Comparison of ENCODE assay signal across 10 cellular contexts in genomic region chr5:270340-270739, GRCh38. TPM values are rescaled to one million over a fixed set of nuclear protein-coding genes. Genes with fewer than 3 reads are reported as not detected.
DNase-seq lines count a peak whose midpoint lies in the region; ATAC-seq, FAIRE-seq and TF ChIP-seq lines count a peak whose summit lies in the region.
"Had no signal": no experiment of that assay in that cellular context is flagged by ENCODE, and none has a peak within 500 bp of the region (broad histone marks: within the 10 kb centered on the region; RNA-seq: fewer than 3 reads in every experiment).

No MANE protein-coding gene starts in this region.

- peak overlapping the region; percentile 60 for H3K27ac Mint-ChIP-seq in activated T-cell treated with anti-CD3 and anti-CD28 coated beads, Interleukin-2, amount 50 U/mL, for 72 hours
- H3K27ac Mint-ChIP-seq in activated CD8-positive, alpha-beta T cell treated with anti-CD3 and anti-CD28 coated beads, Interleukin-2, amount 10 ng/mL, durations not matched to agents 7 days and 5 days: peak overlapping the region; percentile 68

- peak overlapping the region; percentile 91 for H3K4me3 Mint-ChIP-seq in activated T-cell treated with anti-CD3 and anti-CD28 coated beads, Interleukin-2, amount 50 U/mL, for 72 hours
- H3K4me3 Mint-ChIP-seq in activated CD8-positive, alpha-beta T cell treated with anti-CD3 and anti-CD28 coated beads, Interleukin-2, amount 10 ng/mL, durations not matched to agents 7 days and 5 days: peak overlapping the region; percentile 88

- no peak for TF ChIP-seq POLR2A in HepG2 (IDR thresholded peaks at IDR 0.05; ENCODE audit: insufficient read depth in 1 of 2, low read depth in 2 of 2, low read length in 2 of 2)
- TF ChIP-seq POLR2A in suprapubic skin (IDR thresholded peaks at IDR 0.05): no peak

- peaks cover 2% of the 10 kb centered on the region in 2 donors for H3K36me3 Mint-ChIP-seq in activated T-cell treated with anti-CD3 and anti-CD28 coated beads, Interleukin-2, amount 50 U/mL, for 72 hours (ENCODE audit: insufficient read depth in 2 of 2)
- peaks cover 36% of the 10 kb centered on the region for H3K36me3 Mint-ChIP-seq in activated CD8-positive, alpha-beta T cell treated with anti-CD3 and anti-CD28 coated beads, Interleukin-2, amount 10 ng/mL, durations not matched to agents 7 days and 5 days (ENCODE audit: low read depth)

- no peaks in the 10 kb centered on the region for H3K9me3 ChIP-seq in HepG2 (ENCODE audit: low read length)
- H3K9me3 ChIP-seq in suprapubic skin: no peaks in the 10 kb centered on the region

- peaks cover 25% of the 10 kb centered on the region for H3K79me2 ChIP-seq in HepG2 (ENCODE audit: insufficient read depth, low read length)

- no peak for TF ChIP-seq RAD21 in HepG2 (CRISPR knock-in tag; IDR thresholded peaks at IDR 0.05)

- H4K20me1 ChIP-seq in HepG2 (ENCODE audit: insufficient read depth, low read length): 0 out of 2 replicates have a peak, but pooled peaks cover 8% of the 10 kb centered on the region

- peaks cover 56% of the 10 kb centered on the region for H3K4me1 Mint-ChIP-seq in activated T-cell treated with anti-CD3 and anti-CD28 coated beads, Interleukin-2, amount 50 U/mL, for 72 hours (ENCODE audit: low read depth)
- peaks cover 39% of the 10 kb centered on the region for H3K4me1 Mint-ChIP-seq in activated CD8-positive, alpha-beta T cell treated with anti-CD3 and anti-CD28 coated beads, Interleukin-2, amount 10 ng/mL, durations not matched to agents 7 days and 5 days (ENCODE audit: low read depth)

- ATAC-seq in activated T-cell treated with anti-CD3 and anti-CD28 coated beads, Interleukin-2, amount 50 U/mL, for 72 hours (replicated peaks in 1 of 2): no peak
- ATAC-seq in activated CD8-positive, alpha-beta T cell treated with anti-CD3 and anti-CD28 coated beads, Interleukin-2, amount 10 ng/mL, durations not matched to agents 7 days and 5 days: no peak
- no peak for ATAC-seq in HepG2
- ATAC-seq in HG02763 (IDR thresholded peaks at IDR 0.05; ENCODE audit: unreplicated experiment): no peak

- CTCF ChIA-PET in activated CD8-positive, alpha-beta T cell treated with anti-CD3 and anti-CD28 coated beads, Interleukin-2, amount 10 ng/mL, durations not matched to agents 7 days and 5 days (lab: Charles Lee): interaction anchor here (0.9 kb wide), 1 partner anchor 52 kb away, joined by 3 read pairs; the partner anchor contains the start of genes CCDC127 and SDHA
- CTCF ChIA-PET in HepG2 (lab: Yijun Ruan, JAX; ENCODE audit: low intra/inter-chr PET ratio, low total read pairs): no interaction called here

- TF ChIP-seq CTCF in HepG2 (CRISPR knock-in tag; IDR thresholded peaks at IDR 0.05) (no peak), suprapubic skin (IDR thresholded peaks at IDR 0.05) (no peak)

- no peak for DNase-seq in activated T-cell treated with anti-CD3 and anti-CD28 coated beads, Interleukin-2, amount 50 U/mL, for 72 hours
- DNase-seq in activated T-cell treated with anti-CD3 and anti-CD28 coated beads, Interleukin-2, amount 50 U/mL, for 48 hours: no peak
- DNase-seq in activated CD8-positive, alpha-beta T cell treated with anti-CD3 and anti-CD28 coated beads, Interleukin-2, amount 10 ng/mL, durations not matched to agents 7 days and 5 days: no peak
- DNase-seq in HepG2 (ENCODE audit: low spot score) (no peak), suprapubic skin (ENCODE audit: low spot score in 2 of 2) (no peak), caudate nucleus (lab: John Stamatoyannopoulos, UW) (no peak), D341Med (ENCODE audit: low spot score) (no peak)
- DNase-seq: NCI-H2171 treated with DMSO at 0.1 percent for 48 hours had no signal

- H3K36me3 ChIP-seq in HepG2 (replicated peaks in 1 of 2; ENCODE audit: control insufficient read depth in 1 of 2, insufficient read depth in 2 of 2, low read length in 2 of 2) (peaks cover 4 to 10% of the 10 kb centered on the region in 2 experiments; a peak in 4 of 5 replicates), suprapubic skin (peaks cover 15% of the 10 kb centered on the region)

- H3K4me1 ChIP-seq in HepG2 (ENCODE audit: insufficient read depth, low read length) (peaks cover 23% of the 10 kb centered on the region), suprapubic skin (peaks cover 27% of the 10 kb centered on the region)

- 91% methylated on average over 17 of the region's 17 CpGs for WGBS in HepG2 (ENCODE audit: low lambda C conversion rate)
- 75% methylated on average over 17 of the region's 17 CpGs for WGBS in suprapubic skin

- POLR2A ChIA-PET in activated CD8-positive, alpha-beta T cell treated with anti-CD3 and anti-CD28 coated beads, Interleukin-2, amount 10 ng/mL, durations not matched to agents 7 days and 5 days (lab: Charles Lee): interaction anchor here (2.4 kb wide), 1 partner anchor 51 kb away, joined by 23 read pairs; the partner anchor contains the start of genes CCDC127 and SDHA
- POLR2A ChIA-PET in HepG2 (lab: Yijun Ruan, JAX): interaction anchor here (1.1 to 1.2 kb wide), 2 partner anchors 17 to 82 kb away, joined by 3 to 8 read pairs; no protein-coding TSS in a partner anchor

- peak overlapping the region; percentile 66 for H3K27ac ChIP-seq in HepG2 (ENCODE audit: extremely low read length, insufficient read depth, low read length)
- H3K27ac ChIP-seq in suprapubic skin: no peak overlapping the region
- H3K27ac ChIP-seq in caudate nucleus (ENCODE audit: low read depth, low read length): no peak overlapping the region

- no peak overlapping the region for H2AFZ ChIP-seq in HepG2 (ENCODE audit: low read length)

- no peaks in the 10 kb centered on the region for H3K9me3 Mint-ChIP-seq in activated T-cell treated with anti-CD3 and anti-CD28 coated beads, Interleukin-2, amount 50 U/mL, for 72 hours
- H3K9me3 Mint-ChIP-seq in activated CD8-positive, alpha-beta T cell treated with anti-CD3 and anti-CD28 coated beads, Interleukin-2, amount 10 ng/mL, durations not matched to agents 7 days and 5 days (ENCODE audit: insufficient read depth): no peaks in the 10 kb centered on the region

- H3K27me3 ChIP-seq in HepG2 (ENCODE audit: control insufficient read depth in 1 of 2, insufficient read depth in 2 of 2, low read length in 2 of 2) (no peaks in the 10 kb centered on the region), suprapubic skin (no peaks in the 10 kb centered on the region)

- in situ Hi-C loops in HepG2 (cut with HindIII; ENCODE audit: extremely low pct_ligation_motif_present, low pct_unique_long_range_greater_than_20kb): no loop called here

- H3K9ac ChIP-seq in HepG2 (ENCODE audit: insufficient read depth, low read depth, low read length): peak overlapping the region; percentile 51

- FAIRE-seq in HepG2 (lab: Jason Lieb, UNC): no peak
- FAIRE-seq: endometrium had no signal

- peak overlapping the region in 1 of 3 experiments; percentile 71; a peak in 1 of 6 replicates for H3K4me3 ChIP-seq in HepG2 (replicated peaks in 1 of 3; ENCODE audit: insufficient read depth in 1 of 3, low read depth in 2 of 3, low read length in 3 of 3)
- H3K4me3 ChIP-seq in suprapubic skin: peak overlapping the region; percentile 63

- H3K27me3 Mint-ChIP-seq in activated T-cell treated with anti-CD3 and anti-CD28 coated beads, Interleukin-2, amount 50 U/mL, for 72 hours (ENCODE audit: low read depth): no peaks in the 10 kb centered on the region
- no peaks in the 10 kb centered on the region for H3K27me3 Mint-ChIP-seq in activated CD8-positive, alpha-beta T cell treated with anti-CD3 and anti-CD28 coated beads, Interleukin-2, amount 10 ng/mL, durations not matched to agents 7 days and 5 days (ENCODE audit: low read depth)

- no peak for TF ChIP-seq EP300 in HepG2 (IDR thresholded peaks at IDR 0.05; ENCODE audit: low read depth in 2 of 2, low read length in 2 of 2)
- TF ChIP-seq EP300 in HepG2 (CRISPR knock-in tag; IDR thresholded peaks at IDR 0.05; ENCODE audit: borderline replicate concordance): no peak
- TF ChIP-seq EP300 in suprapubic skin (IDR thresholded peaks at IDR 0.05): no peak

- no TSS peak for BruUV-seq in HepG2 (replicated peaks; lab: Mats Ljungman, UMichigan)

- intact Hi-C loops in HepG2 (cut with micrococcal nuclease; ENCODE audit: unreplicated experiment): loop anchor here (5.0 kb wide), 1 partner anchor 53 kb away; the partner anchor contains the start of genes CCDC127 and SDHA

- peak overlapping the region; percentile 72 for H3K4me2 ChIP-seq in HepG2 (ENCODE audit: low read depth, low read length)

RNA-seq across cellular contexts. Expression of gene PDCD6, which starts 1.1 kb away (rescaled TPM):
- 10 to 100 TPM; 71.0 to 72.3 TPM for total RNA-seq in activated T-cell treated with anti-CD3 and anti-CD28 coated beads, Interleukin-2, amount 50 U/mL, for 72 hours
- 100 to 1,000 TPM in 1 of 2 experiments, 10 to 100 TPM in 1; 96.1 to 101 TPM for total RNA-seq in activated CD8-positive, alpha-beta T cell treated with anti-CD3 and anti-CD28 coated beads, Interleukin-2, amount 10 ng/mL, durations not matched to agents 7 days and 5 days
- 120 and 134 TPM in 2 replicates for total RNA-seq in HepG2 (2016; rRNA removed; fragmentation: Illumina TruSeq; extraction: Trizol)
- total RNA-seq in HepG2 (2016; cell fraction: cytosol; rRNA removed; fragmentation: Illumina TruSeq; extraction: Trizol; ENCODE audit: low read depth): 36.0 and 42.8 TPM in 2 replicates
- 119 and 122 TPM in 2 replicates for total RNA-seq in HepG2 (2016; cell fraction: insoluble cytoplasmic fraction; rRNA removed; fragmentation: Illumina TruSeq; extraction: Trizol)
- total RNA-seq in HepG2 (2016; cell fraction: membrane; rRNA removed; fragmentation: Illumina TruSeq; extraction: Trizol): 79.2 and 83.1 TPM in 2 replicates
- 56.7 and 60.4 TPM in 2 replicates for total RNA-seq in HepG2 (2016; cell fraction: nucleus; rRNA removed; fragmentation: Illumina TruSeq; extraction: Trizol)
- polyA plus RNA-seq in HepG2 (2011; rRNA removed): 150 and 176 TPM in 2 replicates
- 179 and 184 TPM in 2 replicates for polyA plus RNA-seq in HepG2 (2011; cell fraction: cytosol; rRNA removed)
- polyA plus RNA-seq in HepG2 (2011; cell fraction: nucleus; rRNA removed): 76.8 and 88.9 TPM in 2 replicates
- 73.8 and 84.9 TPM in 2 replicates for polyA plus RNA-seq in HepG2 (2012)
- polyA plus RNA-seq in HepG2 (2016; cell fraction: cytosol; fragmentation: Illumina TruSeq; extraction: Trizol; ENCODE audit: low read depth): 39.4 and 49.9 TPM in 2 replicates
- polyA plus RNA-seq in HepG2 (2016; cell fraction: insoluble cytoplasmic fraction; fragmentation: Illumina TruSeq; extraction: Trizol; ENCODE audit: low read depth): 131 and 139 TPM in 2 replicates
- 63.4 and 71.2 TPM in 2 replicates for polyA plus RNA-seq in HepG2 (2016; cell fraction: membrane; fragmentation: Illumina TruSeq; extraction: Trizol; ENCODE audit: low read depth)
- 103 and 107 TPM in 2 replicates for polyA plus RNA-seq in HepG2 (2016; cell fraction: nucleus; fragmentation: Illumina TruSeq; extraction: Trizol; ENCODE audit: insufficient read depth, low read depth)
- polyA minus RNA-seq in HepG2 (2011; rRNA and poly(A)+ RNA removed; ENCODE audit: low replicate concordance): 89.6 and 367 TPM in 2 replicates
- polyA minus RNA-seq in HepG2 (2011; cell fraction: cytosol; rRNA and poly(A)+ RNA removed): 38.6 and 39.9 TPM in 2 replicates
- 39.9 and 46.1 TPM in 2 replicates for polyA minus RNA-seq in HepG2 (2011; cell fraction: nucleus; rRNA and poly(A)+ RNA removed)
- 100 to 1,000 TPM in 1 of 4 donors, 10 to 100 TPM in 3; 90.1 to 105 (median 96.7) TPM for total RNA-seq in suprapubic skin

RNA-seq across cellular contexts. Expression of gene AHRR, which starts 51.2 kb away (rescaled TPM):
- 10 to 100 TPM; 56.0 to 82.2 TPM for total RNA-seq in activated T-cell treated with anti-CD3 and anti-CD28 coated beads, Interleukin-2, amount 50 U/mL, for 72 hours
- total RNA-seq in activated CD8-positive, alpha-beta T cell treated with anti-CD3 and anti-CD28 coated beads, Interleukin-2, amount 10 ng/mL, durations not matched to agents 7 days and 5 days: 10 to 100 TPM; 56.1 to 57.2 TPM
- total RNA-seq in HepG2 (2016; rRNA removed; fragmentation: Illumina TruSeq; extraction: Trizol) (0.13 and 0.35 TPM in 2 replicates), suprapubic skin (10 to 100 TPM in 1 of 4 donors, 1 to 10 TPM in 3; 3.0 to 10.7 (median 4.2) TPM)
- 0.30 and 0.44 TPM in 2 replicates for total RNA-seq in HepG2 (2016; cell fraction: cytosol; rRNA removed; fragmentation: Illumina TruSeq; extraction: Trizol; ENCODE audit: low read depth)
- 0.17 and 0.19 TPM in 2 replicates for total RNA-seq in HepG2 (2016; cell fraction: insoluble cytoplasmic fraction; rRNA removed; fragmentation: Illumina TruSeq; extraction: Trizol)
- total RNA-seq in HepG2 (2016; cell fraction: membrane; rRNA removed; fragmentation: Illumina TruSeq; extraction: Trizol): 0.14 and 0.22 TPM in 2 replicates
- total RNA-seq in HepG2 (2016; cell fraction: nucleus; rRNA removed; fragmentation: Illumina TruSeq; extraction: Trizol): 0.19 and 0.41 TPM in 2 replicates
- polyA plus RNA-seq in HepG2 (2011; rRNA removed): 0.18 and 0.28 TPM in 2 replicates
- polyA plus RNA-seq in HepG2 (2011; cell fraction: cytosol; rRNA removed): 0.17 and 0.20 TPM in 2 replicates
- 1.5 and 2.1 TPM in 2 replicates for polyA plus RNA-seq in HepG2 (2011; cell fraction: nucleus; rRNA removed)
- polyA plus RNA-seq in HepG2 (2012): 0.23 and 0.61 TPM in 2 replicates
- 0.16 TPM in 1 of 2 replicates, not detected in the other for polyA plus RNA-seq in HepG2 (2016; cell fraction: cytosol; fragmentation: Illumina TruSeq; extraction: Trizol; ENCODE audit: low read depth)
- 0.15 and 0.39 TPM in 2 replicates for polyA plus RNA-seq in HepG2 (2016; cell fraction: insoluble cytoplasmic fraction; fragmentation: Illumina TruSeq; extraction: Trizol; ENCODE audit: low read depth)
- polyA plus RNA-seq in HepG2 (2016; cell fraction: membrane; fragmentation: Illumina TruSeq; extraction: Trizol; ENCODE audit: low read depth): 0.09 and 0.48 TPM in 2 replicates
- 0.63 and 0.89 TPM in 2 replicates for polyA plus RNA-seq in HepG2 (2016; cell fraction: nucleus; fragmentation: Illumina TruSeq; extraction: Trizol; ENCODE audit: insufficient read depth, low read depth)
- polyA minus RNA-seq in HepG2 (2011; rRNA and poly(A)+ RNA removed; ENCODE audit: low replicate concordance): 0.30 and 8.5 TPM in 2 replicates
- polyA minus RNA-seq in HepG2 (2011; cell fraction: cytosol; rRNA and poly(A)+ RNA removed): 0.40 TPM in 1 of 2 replicates, not detected in the other
- 0.39 and 1.1 TPM in 2 replicates for polyA minus RNA-seq in HepG2 (2011; cell fraction: nucleus; rRNA and poly(A)+ RNA removed)

RNA-seq across cellular contexts. Expression of gene SDHA, which starts 52.2 kb away (rescaled TPM):
- total RNA-seq in activated T-cell treated with anti-CD3 and anti-CD28 coated beads, Interleukin-2, amount 50 U/mL, for 72 hours: 100 to 1,000 TPM; 143 to 144 TPM
- total RNA-seq in activated CD8-positive, alpha-beta T cell treated with anti-CD3 and anti-CD28 coated beads, Interleukin-2, amount 10 ng/mL, durations not matched to agents 7 days and 5 days: 100 to 1,000 TPM; 145 to 152 TPM
- total RNA-seq in HepG2 (2016; rRNA removed; fragmentation: Illumina TruSeq; extraction: Trizol) (192 and 240 TPM in 2 replicates), suprapubic skin (10 to 100 TPM; 51.5 to 80.2 (median 68.7) TPM)
- total RNA-seq in HepG2 (2016; cell fraction: cytosol; rRNA removed; fragmentation: Illumina TruSeq; extraction: Trizol; ENCODE audit: low read depth): 42.0 and 46.9 TPM in 2 replicates
- 168 and 247 TPM in 2 replicates for total RNA-seq in HepG2 (2016; cell fraction: insoluble cytoplasmic fraction; rRNA removed; fragmentation: Illumina TruSeq; extraction: Trizol)
- 52.9 and 56.5 TPM in 2 replicates for total RNA-seq in HepG2 (2016; cell fraction: membrane; rRNA removed; fragmentation: Illumina TruSeq; extraction: Trizol)
- 141 and 179 TPM in 2 replicates for total RNA-seq in HepG2 (2016; cell fraction: nucleus; rRNA removed; fragmentation: Illumina TruSeq; extraction: Trizol)
- 156 and 185 TPM in 2 replicates for polyA plus RNA-seq in HepG2 (2011; rRNA removed)
- polyA plus RNA-seq in HepG2 (2011; cell fraction: cytosol; rRNA removed): 110 and 117 TPM in 2 replicates
- polyA plus RNA-seq in HepG2 (2011; cell fraction: nucleus; rRNA removed): 108 and 110 TPM in 2 replicates
- 146 and 185 TPM in 2 replicates for polyA plus RNA-seq in HepG2 (2012)
- polyA plus RNA-seq in HepG2 (2016; cell fraction: cytosol; fragmentation: Illumina TruSeq; extraction: Trizol; ENCODE audit: low read depth): 12.6 and 16.7 TPM in 2 replicates
- 131 and 149 TPM in 2 replicates for polyA plus RNA-seq in HepG2 (2016; cell fraction: insoluble cytoplasmic fraction; fragmentation: Illumina TruSeq; extraction: Trizol; ENCODE audit: low read depth)
- 23.0 and 24.9 TPM in 2 replicates for polyA plus RNA-seq in HepG2 (2016; cell fraction: membrane; fragmentation: Illumina TruSeq; extraction: Trizol; ENCODE audit: low read depth)
- polyA plus RNA-seq in HepG2 (2016; cell fraction: nucleus; fragmentation: Illumina TruSeq; extraction: Trizol; ENCODE audit: insufficient read depth, low read depth): 181 and 200 TPM in 2 replicates
- polyA minus RNA-seq in HepG2 (2011; rRNA and poly(A)+ RNA removed; ENCODE audit: low replicate concordance): 514 and 684 TPM in 2 replicates
- 123 and 151 TPM in 2 replicates for polyA minus RNA-seq in HepG2 (2011; cell fraction: cytosol; rRNA and poly(A)+ RNA removed)
- 128 and 143 TPM in 2 replicates for polyA minus RNA-seq in HepG2 (2011; cell fraction: nucleus; rRNA and poly(A)+ RNA removed)

RNA-seq across cellular contexts. Expression of gene CCDC127, which starts 52.4 kb away (rescaled TPM):
- 1 to 10 TPM; 6.7 to 8.5 TPM for total RNA-seq in activated T-cell treated with anti-CD3 and anti-CD28 coated beads, Interleukin-2, amount 50 U/mL, for 72 hours
- 1 to 10 TPM; 5.3 to 6.8 TPM for total RNA-seq in activated CD8-positive, alpha-beta T cell treated with anti-CD3 and anti-CD28 coated beads, Interleukin-2, amount 10 ng/mL, durations not matched to agents 7 days and 5 days
- total RNA-seq in HepG2 (2016; rRNA removed; fragmentation: Illumina TruSeq; extraction: Trizol): 2.8 and 4.3 TPM in 2 replicates
- total RNA-seq in HepG2 (2016; cell fraction: cytosol; rRNA removed; fragmentation: Illumina TruSeq; extraction: Trizol; ENCODE audit: low read depth): 1.0 and 1.3 TPM in 2 replicates
- 2.2 and 4.2 TPM in 2 replicates for total RNA-seq in HepG2 (2016; cell fraction: insoluble cytoplasmic fraction; rRNA removed; fragmentation: Illumina TruSeq; extraction: Trizol)
- 1.4 and 2.0 TPM in 2 replicates for total RNA-seq in HepG2 (2016; cell fraction: membrane; rRNA removed; fragmentation: Illumina TruSeq; extraction: Trizol)
- 3.4 and 4.3 TPM in 2 replicates for total RNA-seq in HepG2 (2016; cell fraction: nucleus; rRNA removed; fragmentation: Illumina TruSeq; extraction: Trizol)
- polyA plus RNA-seq in HepG2 (2011; rRNA removed): 2.9 and 3.7 TPM in 2 replicates
- 2.6 and 3.2 TPM in 2 replicates for polyA plus RNA-seq in HepG2 (2011; cell fraction: cytosol; rRNA removed)
- 4.9 and 6.4 TPM in 2 replicates for polyA plus RNA-seq in HepG2 (2011; cell fraction: nucleus; rRNA removed)
- polyA plus RNA-seq in HepG2 (2012): 5.0 and 5.2 TPM in 2 replicates
- polyA plus RNA-seq in HepG2 (2016; cell fraction: cytosol; fragmentation: Illumina TruSeq; extraction: Trizol; ENCODE audit: low read depth): 0.50 and 0.51 TPM in 2 replicates
- polyA plus RNA-seq in HepG2 (2016; cell fraction: insoluble cytoplasmic fraction; fragmentation: Illumina TruSeq; extraction: Trizol; ENCODE audit: low read depth): 1.8 and 2.3 TPM in 2 replicates
- 0.66 and 0.68 TPM in 2 replicates for polyA plus RNA-seq in HepG2 (2016; cell fraction: membrane; fragmentation: Illumina TruSeq; extraction: Trizol; ENCODE audit: low read depth)
- 8.7 and 9.9 TPM in 2 replicates for polyA plus RNA-seq in HepG2 (2016; cell fraction: nucleus; fragmentation: Illumina TruSeq; extraction: Trizol; ENCODE audit: insufficient read depth, low read depth)
- polyA minus RNA-seq in HepG2 (2011; rRNA and poly(A)+ RNA removed; ENCODE audit: low replicate concordance): 2.8 and 7.8 TPM in 2 replicates
- polyA minus RNA-seq in HepG2 (2011; cell fraction: cytosol; rRNA and poly(A)+ RNA removed): 2.0 TPM in 2 replicates
- 6.7 and 8.1 TPM in 2 replicates for polyA minus RNA-seq in HepG2 (2011; cell fraction: nucleus; rRNA and poly(A)+ RNA removed)
- total RNA-seq in suprapubic skin: 10 to 100 TPM in 1 of 4 donors, 1 to 10 TPM in 3; 3.1 to 11.7 (median 5.1) TPM

Comparison
In these comparisons a context has a peak if more than half of its experiments do, and no peak if none do; other contexts are left out.
1. RNA of gene AHRR, which starts 51.2 kb away (total RNA-seq): 56.0 to 82.2 TPM in activated T-cell treated with anti-CD3 and anti-CD28 coated beads, Interleukin-2, amount 50 U/mL, for 72 hours and 56.1 to 57.2 TPM in activated CD8-positive, alpha-beta T cell treated with anti-CD3 and anti-CD28 coated beads, Interleukin-2, amount 10 ng/mL, durations not matched to agents 7 days and 5 days; 3.0 to 10.7 TPM in suprapubic skin and 0.13 to 0.44 TPM in HepG2; every median in the first group is over 4 times any median in the second.